In genomic region chr6:4559281-4559875, GRCh38 we compare ENCODE assay signal across 19 cellular contexts.
DNase-seq lines count a peak whose midpoint lies in the region; ATAC-seq, FAIRE-seq and TF ChIP-seq lines count a peak whose summit lies in the region.
"Had no signal": no experiment of that assay in that cellular context is flagged by ENCODE, and none has a peak within 500 bp of the region (broad histone marks: within the 10 kb centered on the region; RNA-seq: fewer than 3 reads in every experiment).

No MANE protein-coding gene starts in this region.

- no peak overlapping the region for H2AFZ ChIP-seq in GM12878 (ENCODE audit: control insufficient read depth, low read depth, low read length)

- no peaks in the 10 kb centered on the region for H3K4me1 ChIP-seq in GM12878 (ENCODE audit: control insufficient read depth, insufficient read depth, low read length)
- H3K4me1 ChIP-seq: A549, Caco-2 had no signal

- RAD21 ChIA-PET in GM12878 (lab: Charles Lee; ENCODE audit: unreplicated experiment) = no interaction called here

- in situ Hi-C loops in GM12878 (cut with MboI) = no loop called here

- H3K27ac Mint-ChIP-seq in osteocyte (ENCODE audit: unreplicated experiment) = no peak overlapping the region
- H3K27ac Mint-ChIP-seq: CD4-positive, alpha-beta T cell; H9 had no signal

- no peak for ATAC-seq in GM12878
- ATAC-seq in HG02973 (IDR thresholded peaks at IDR 0.05; ENCODE audit: unreplicated experiment) = no peak
- ATAC-seq: A549 had no signal

- H3K9ac ChIP-seq in GM12878 (ENCODE audit: control insufficient read depth, insufficient read depth, low read length) = no peak overlapping the region

- no peak for TF ChIP-seq POLR2A in GM12878 (IDR thresholded peaks at IDR 0.05; ENCODE audit: low read depth, low read length)

- no peaks in the 10 kb centered on the region for H4K20me1 ChIP-seq in GM12878 (ENCODE audit: control insufficient read depth, insufficient read depth)

- no peak overlapping the region for H3K4me3 Mint-ChIP-seq in osteocyte (ENCODE audit: unreplicated experiment)
- H3K4me3 Mint-ChIP-seq: CD4-positive, alpha-beta T cell; H9 had no signal

- TF ChIP-seq CTCF in GM10248 (IDR thresholded peaks at IDR 0.05; ENCODE audit: control extremely low read depth, extremely low read depth, low read depth, missing control alignments) (no peak), GM12878 (IDR thresholded peaks at IDR 0.05 in 2 of 3, conservative IDR thresholded peaks at IDR 0.05 in 1 of 3; ENCODE audit: control insufficient read depth in 2 of 3, extremely low read depth in 1 of 3, insufficient read depth in 1 of 3, low read depth in 3 of 3, low read length in 3 of 3) (no peak), osteocyte (IDR thresholded peaks at IDR 0.05) (no peak)

- TF ChIP-seq EP300 in GM12878 (IDR thresholded peaks at IDR 0.05; ENCODE audit: borderline replicate concordance in 1 of 2, control insufficient read depth in 1 of 2, low read depth in 2 of 2, low read length in 2 of 2) = no peak

- CTCF ChIA-PET in GM10248 (lab: Yijun Ruan, JAX) (no interaction called here), GM12878 (lab: Yijun Ruan, JAX) (interaction anchor here (0.6 kb wide), 1 partner anchor 289 kb away, joined by 4 read pairs; no protein-coding TSS in a partner anchor)

- no TSS peak for BruUV-seq in GM12878 (replicated peaks; lab: Mats Ljungman, UMichigan)

- no peaks in the 10 kb centered on the region for H3K36me3 Mint-ChIP-seq in osteocyte (ENCODE audit: unreplicated experiment)

- no peaks in the 10 kb centered on the region for H3K9me3 Mint-ChIP-seq in osteocyte (ENCODE audit: unreplicated experiment)
- H3K9me3 Mint-ChIP-seq: CD4-positive, alpha-beta T cell; H9 had no signal

- H3K79me2 ChIP-seq in GM12878 (ENCODE audit: control insufficient read depth, insufficient read depth, low read length) = no peaks in the 10 kb centered on the region

- H3K4me3 ChIP-seq in GM12878 = no peak overlapping the region
- H3K4me3 ChIP-seq: A549 had no signal

- H3K4me2 ChIP-seq in GM12878 (ENCODE audit: control insufficient read depth, insufficient read depth) = no peak overlapping the region
- H3K4me2 ChIP-seq: A549 had no signal

- intact Hi-C loops in GM12878 (cut with micrococcal nuclease; ENCODE audit: unreplicated experiment) = no loop called here

- FAIRE-seq in GM12878 (lab: Jason Lieb, UNC) = no peak
- FAIRE-seq: A549, D721Med, H1 had no signal

- peaks cover 0 to 3% of the 10 kb centered on the region in 2 experiments; a peak in 1 of 4 replicates for H3K27me3 ChIP-seq in GM12878 (replicated peaks in 1 of 2; ENCODE audit: control insufficient read depth in 2 of 2, insufficient read depth in 2 of 2, low read length in 1 of 2)

- DNase-seq in GM10248 (ENCODE audit: extremely low spot score) (peak; percentile 2), GM12878 (ENCODE audit: low read depth, low spot score) (no peak), islet precursor cell (peak; percentile 27), osteocyte (ENCODE audit: extremely low spot score, unreplicated experiment) (peak; percentile 63), NCI-H774 (lab: John Stamatoyannopoulos, UW) (no peak), DMS153 (lab: John Stamatoyannopoulos, UW) (no peak), OCI-M2 (lab: John Stamatoyannopoulos, UW; ENCODE audit: unreplicated experiment) (no peak)
- DNase-seq: AML-193; Caco-2; CD4-positive, alpha-beta T cell; DMS79; H9 had no signal

- H3K4me1 Mint-ChIP-seq in osteocyte (ENCODE audit: unreplicated experiment) = no peaks in the 10 kb centered on the region

- H3K9me3 ChIP-seq in GM12878 (replicated peaks; ENCODE audit: control insufficient read depth, insufficient read depth, low read length) = no peaks in the 10 kb centered on the region
- H3K9me3 ChIP-seq: A549, Caco-2 had no signal

- peaks cover 6% of the 10 kb centered on the region for H3K27me3 Mint-ChIP-seq in osteocyte (ENCODE audit: unreplicated experiment)

- WGBS in GM12878 (ENCODE audit: insufficient coverage, insufficient replicate concordance, low lambda C conversion rate, missing lambda C conversion rate) = 49% methylated on average over 19 of the region's 19 CpGs

- H3K36me3 ChIP-seq in GM12878 (ENCODE audit: control insufficient read depth in 2 of 2, insufficient read depth in 2 of 2, low read length in 1 of 2) = no peaks in the 10 kb centered on the region

- no peak for TF ChIP-seq RAD21 in GM12878 (IDR thresholded peaks at IDR 0.05; ENCODE audit: insufficient read depth, low read depth, low read length)

- SMC1A ChIA-PET in GM12878 (lab: Charles Lee; ENCODE audit: uncharacterized antibody, unreplicated experiment) = no interaction called here

- no peak overlapping the region for H3K27ac ChIP-seq in GM12878 (ENCODE audit: control insufficient read depth, insufficient read depth)
- H3K27ac ChIP-seq: 22Rv1, A549, C4-2B, HL-60 had no signal

- POLR2A ChIA-PET in GM10248 (lab: Yijun Ruan, JAX) (no interaction called here), GM12878 (lab: Charles Lee) (interaction anchor here (0.6 kb wide), 1 partner anchor 77 kb away, joined by 3 read pairs; no protein-coding TSS in a partner anchor)

TF ChIP-seq in GM12878, 131 proteins besides CTCF, POLR2A, EP300 and RAD21:
- no peak for TF ChIP-seq NBN (IDR thresholded peaks at IDR 0.05)
- no peak for TF ChIP-seq SMC3 (IDR thresholded peaks at IDR 0.05; ENCODE audit: borderline replicate concordance, low read length)
- no peak for TF ChIP-seq BHLHE40 (IDR thresholded peaks at IDR 0.05; ENCODE audit: borderline replicate concordance in 1 of 2, low read depth in 2 of 2, low read length in 1 of 2)
- peak; percentile 73 for TF ChIP-seq BCL3 (IDR thresholded peaks at IDR 0.05; ENCODE audit: borderline replicate concordance, insufficient read depth, low read depth, low read length, poor library complexity, severe bottlenecking)
- peak; percentile 31 for TF ChIP-seq PBX3 (IDR thresholded peaks at IDR 0.05; ENCODE audit: insufficient replicate concordance, low read depth, low read length)
- no peak for TF ChIP-seq GATAD2B (conservative IDR thresholded peaks at IDR 0.05; ENCODE audit: low read depth)

Comparison
In these comparisons a context has a peak if more than half of its experiments do, and no peak if none do; other contexts are left out.
1. DNase-seq: peak in GM10248 (single experiment), islet precursor cell (single experiment) and osteocyte (single experiment); none in GM12878 (single experiment), NCI-H774 (single experiment), DMS153 (single experiment) and OCI-M2 (single experiment).